1 cellular context compared by ENCODE assay signal in the genomic region with DNA sequence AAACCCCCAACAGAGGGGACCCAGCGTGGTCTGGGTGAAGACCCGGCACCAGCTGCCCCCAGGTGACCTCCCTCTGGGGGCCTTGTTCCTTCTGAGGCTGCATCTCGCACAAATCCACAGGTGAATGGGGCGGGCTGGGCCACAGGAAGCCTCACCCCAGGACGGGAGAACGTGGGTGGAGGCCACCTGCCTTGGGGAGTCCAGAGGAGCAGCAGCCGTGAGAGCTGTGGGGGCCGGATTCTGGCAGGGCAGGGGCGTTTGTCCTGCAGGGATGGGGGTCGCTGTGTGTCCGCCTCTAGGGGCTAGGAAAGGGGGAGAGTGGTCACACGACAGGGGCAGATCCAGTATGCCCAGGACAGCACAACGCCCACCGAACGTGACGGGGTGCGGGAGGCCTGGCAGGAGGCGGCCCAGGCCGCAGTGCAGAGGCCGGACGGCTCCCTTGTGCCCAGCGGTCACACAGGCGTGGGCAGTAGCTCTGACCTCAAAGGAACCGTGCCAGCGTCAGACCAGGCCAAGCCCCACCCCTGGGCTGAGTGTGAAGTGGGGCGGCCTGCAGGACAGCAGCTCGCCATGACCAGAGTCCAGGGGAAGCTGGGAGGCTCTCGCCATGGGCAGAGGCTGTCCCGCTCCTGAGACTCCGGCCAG.
TF ChIP-seq lines count a peak whose summit lies in the region.

No MANE protein-coding gene starts in this region.

TF ChIP-seq in liver, 16 proteins besides CTCF, POLR2A, EP300 and RAD21 (continued from another document):
- TF ChIP-seq HNF4G (IDR thresholded peaks at IDR 0.05) (no peak), YY1 (IDR thresholded peaks at IDR 0.05) (no peak), NR2F2 (IDR thresholded peaks at IDR 0.05) (no peak), HNF4A (conservative IDR thresholded peaks at IDR 0.05) (no peak)
- TF ChIP-seq, protein P1, sequence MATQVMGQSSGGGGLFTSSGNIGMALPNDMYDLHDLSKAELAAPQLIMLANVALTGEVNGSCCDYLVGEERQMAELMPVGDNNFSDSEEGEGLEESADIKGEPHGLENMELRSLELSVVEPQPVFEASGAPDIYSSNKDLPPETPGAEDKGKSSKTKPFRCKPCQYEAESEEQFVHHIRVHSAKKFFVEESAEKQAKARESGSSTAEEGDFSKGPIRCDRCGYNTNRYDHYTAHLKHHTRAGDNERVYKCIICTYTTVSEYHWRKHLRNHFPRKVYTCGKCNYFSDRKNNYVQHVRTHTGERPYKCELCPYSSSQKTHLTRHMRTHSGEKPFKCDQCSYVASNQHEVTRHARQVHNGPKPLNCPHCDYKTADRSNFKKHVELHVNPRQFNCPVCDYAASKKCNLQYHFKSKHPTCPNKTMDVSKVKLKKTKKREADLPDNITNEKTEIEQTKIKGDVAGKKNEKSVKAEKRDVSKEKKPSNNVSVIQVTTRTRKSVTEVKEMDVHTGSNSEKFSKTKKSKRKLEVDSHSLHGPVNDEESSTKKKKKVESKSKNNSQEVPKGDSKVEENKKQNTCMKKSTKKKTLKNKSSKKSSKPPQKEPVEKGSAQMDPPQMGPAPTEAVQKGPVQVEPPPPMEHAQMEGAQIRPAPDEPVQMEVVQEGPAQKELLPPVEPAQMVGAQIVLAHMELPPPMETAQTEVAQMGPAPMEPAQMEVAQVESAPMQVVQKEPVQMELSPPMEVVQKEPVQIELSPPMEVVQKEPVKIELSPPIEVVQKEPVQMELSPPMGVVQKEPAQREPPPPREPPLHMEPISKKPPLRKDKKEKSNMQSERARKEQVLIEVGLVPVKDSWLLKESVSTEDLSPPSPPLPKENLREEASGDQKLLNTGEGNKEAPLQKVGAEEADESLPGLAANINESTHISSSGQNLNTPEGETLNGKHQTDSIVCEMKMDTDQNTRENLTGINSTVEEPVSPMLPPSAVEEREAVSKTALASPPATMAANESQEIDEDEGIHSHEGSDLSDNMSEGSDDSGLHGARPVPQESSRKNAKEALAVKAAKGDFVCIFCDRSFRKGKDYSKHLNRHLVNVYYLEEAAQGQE (IDR thresholded peaks at IDR 0.05) = no peak
- TF ChIP-seq, protein P2, sequence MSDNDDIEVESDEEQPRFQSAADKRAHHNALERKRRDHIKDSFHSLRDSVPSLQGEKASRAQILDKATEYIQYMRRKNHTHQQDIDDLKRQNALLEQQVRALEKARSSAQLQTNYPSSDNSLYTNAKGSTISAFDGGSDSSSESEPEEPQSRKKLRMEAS (IDR thresholded peaks at IDR 0.05) = no peak
- TF ChIP-seq, protein P3, sequence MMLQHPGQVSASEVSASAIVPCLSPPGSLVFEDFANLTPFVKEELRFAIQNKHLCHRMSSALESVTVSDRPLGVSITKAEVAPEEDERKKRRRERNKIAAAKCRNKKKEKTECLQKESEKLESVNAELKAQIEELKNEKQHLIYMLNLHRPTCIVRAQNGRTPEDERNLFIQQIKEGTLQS (IDR thresholded peaks at IDR 0.05) = no peak
